In the genomic region with DNA sequence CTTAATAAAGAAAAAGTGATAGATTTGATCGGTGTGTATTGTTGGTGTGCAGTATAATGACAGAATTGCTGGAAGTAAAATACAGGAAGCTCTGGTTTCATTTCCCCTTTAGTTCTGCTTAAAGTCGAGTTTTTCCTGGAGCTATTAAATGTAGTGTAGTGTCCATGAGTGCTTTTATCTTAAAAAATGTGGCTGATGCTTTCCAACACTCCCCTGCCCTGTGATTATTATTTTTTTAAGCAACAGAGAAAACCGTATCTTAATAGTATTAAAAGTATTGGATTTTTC, we compare ENCODE assay signal across 1 cellular context.
TF ChIP-seq lines count a peak whose summit lies in the region.

No MANE protein-coding gene starts in this region.

TF ChIP-seq in H1, 55 proteins besides CTCF, POLR2A, EP300 and RAD21 (continued from another document):
- TF ChIP-seq KDM1A (IDR thresholded peaks at IDR 0.05; ENCODE audit: borderline replicate concordance, low read length) (no peak), ATF2 (IDR thresholded peaks at IDR 0.05; ENCODE audit: low read length) (no peak), TAF7 (optimal IDR thresholded peaks at IDR 0.05; ENCODE audit: borderline replicate concordance, low read depth, low read length) (no peak), YY1 (IDR thresholded peaks at IDR 0.05; ENCODE audit: low read depth, low read length) (no peak), CREB1 (IDR thresholded peaks at IDR 0.05) (no peak), NANOG (IDR thresholded peaks at IDR 0.05; ENCODE audit: insufficient read depth, low read depth, low read length, poor library complexity, severe bottlenecking) (no peak), CHD2 (IDR thresholded peaks at IDR 0.05; ENCODE audit: low read length) (no peak), SRF (IDR thresholded peaks at IDR 0.05; ENCODE audit: low read depth, low read length) (no peak), CHD1 (IDR thresholded peaks at IDR 0.05; ENCODE audit: low read depth, low read length) (no peak), SUZ12 (IDR thresholded peaks at IDR 0.05; ENCODE audit: low read length) (no peak), HDAC2 (IDR thresholded peaks at IDR 0.05; ENCODE audit: borderline replicate concordance in 1 of 2, low read depth in 2 of 2, low read length in 2 of 2) (no peak), SP2 (IDR thresholded peaks at IDR 0.05; ENCODE audit: low read length) (no peak), CEBPB (IDR thresholded peaks at IDR 0.05; ENCODE audit: low read depth, low read length) (no peak), EGR1 (IDR thresholded peaks at IDR 0.05; ENCODE audit: borderline replicate concordance, low read depth, low read length) (no peak), MAX (IDR thresholded peaks at IDR 0.05) (no peak)
- TF ChIP-seq, protein P1, sequence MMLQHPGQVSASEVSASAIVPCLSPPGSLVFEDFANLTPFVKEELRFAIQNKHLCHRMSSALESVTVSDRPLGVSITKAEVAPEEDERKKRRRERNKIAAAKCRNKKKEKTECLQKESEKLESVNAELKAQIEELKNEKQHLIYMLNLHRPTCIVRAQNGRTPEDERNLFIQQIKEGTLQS (IDR thresholded peaks at IDR 0.05; ENCODE audit: insufficient read depth, low read depth, low read length): no peak
- TF ChIP-seq, protein P2, sequence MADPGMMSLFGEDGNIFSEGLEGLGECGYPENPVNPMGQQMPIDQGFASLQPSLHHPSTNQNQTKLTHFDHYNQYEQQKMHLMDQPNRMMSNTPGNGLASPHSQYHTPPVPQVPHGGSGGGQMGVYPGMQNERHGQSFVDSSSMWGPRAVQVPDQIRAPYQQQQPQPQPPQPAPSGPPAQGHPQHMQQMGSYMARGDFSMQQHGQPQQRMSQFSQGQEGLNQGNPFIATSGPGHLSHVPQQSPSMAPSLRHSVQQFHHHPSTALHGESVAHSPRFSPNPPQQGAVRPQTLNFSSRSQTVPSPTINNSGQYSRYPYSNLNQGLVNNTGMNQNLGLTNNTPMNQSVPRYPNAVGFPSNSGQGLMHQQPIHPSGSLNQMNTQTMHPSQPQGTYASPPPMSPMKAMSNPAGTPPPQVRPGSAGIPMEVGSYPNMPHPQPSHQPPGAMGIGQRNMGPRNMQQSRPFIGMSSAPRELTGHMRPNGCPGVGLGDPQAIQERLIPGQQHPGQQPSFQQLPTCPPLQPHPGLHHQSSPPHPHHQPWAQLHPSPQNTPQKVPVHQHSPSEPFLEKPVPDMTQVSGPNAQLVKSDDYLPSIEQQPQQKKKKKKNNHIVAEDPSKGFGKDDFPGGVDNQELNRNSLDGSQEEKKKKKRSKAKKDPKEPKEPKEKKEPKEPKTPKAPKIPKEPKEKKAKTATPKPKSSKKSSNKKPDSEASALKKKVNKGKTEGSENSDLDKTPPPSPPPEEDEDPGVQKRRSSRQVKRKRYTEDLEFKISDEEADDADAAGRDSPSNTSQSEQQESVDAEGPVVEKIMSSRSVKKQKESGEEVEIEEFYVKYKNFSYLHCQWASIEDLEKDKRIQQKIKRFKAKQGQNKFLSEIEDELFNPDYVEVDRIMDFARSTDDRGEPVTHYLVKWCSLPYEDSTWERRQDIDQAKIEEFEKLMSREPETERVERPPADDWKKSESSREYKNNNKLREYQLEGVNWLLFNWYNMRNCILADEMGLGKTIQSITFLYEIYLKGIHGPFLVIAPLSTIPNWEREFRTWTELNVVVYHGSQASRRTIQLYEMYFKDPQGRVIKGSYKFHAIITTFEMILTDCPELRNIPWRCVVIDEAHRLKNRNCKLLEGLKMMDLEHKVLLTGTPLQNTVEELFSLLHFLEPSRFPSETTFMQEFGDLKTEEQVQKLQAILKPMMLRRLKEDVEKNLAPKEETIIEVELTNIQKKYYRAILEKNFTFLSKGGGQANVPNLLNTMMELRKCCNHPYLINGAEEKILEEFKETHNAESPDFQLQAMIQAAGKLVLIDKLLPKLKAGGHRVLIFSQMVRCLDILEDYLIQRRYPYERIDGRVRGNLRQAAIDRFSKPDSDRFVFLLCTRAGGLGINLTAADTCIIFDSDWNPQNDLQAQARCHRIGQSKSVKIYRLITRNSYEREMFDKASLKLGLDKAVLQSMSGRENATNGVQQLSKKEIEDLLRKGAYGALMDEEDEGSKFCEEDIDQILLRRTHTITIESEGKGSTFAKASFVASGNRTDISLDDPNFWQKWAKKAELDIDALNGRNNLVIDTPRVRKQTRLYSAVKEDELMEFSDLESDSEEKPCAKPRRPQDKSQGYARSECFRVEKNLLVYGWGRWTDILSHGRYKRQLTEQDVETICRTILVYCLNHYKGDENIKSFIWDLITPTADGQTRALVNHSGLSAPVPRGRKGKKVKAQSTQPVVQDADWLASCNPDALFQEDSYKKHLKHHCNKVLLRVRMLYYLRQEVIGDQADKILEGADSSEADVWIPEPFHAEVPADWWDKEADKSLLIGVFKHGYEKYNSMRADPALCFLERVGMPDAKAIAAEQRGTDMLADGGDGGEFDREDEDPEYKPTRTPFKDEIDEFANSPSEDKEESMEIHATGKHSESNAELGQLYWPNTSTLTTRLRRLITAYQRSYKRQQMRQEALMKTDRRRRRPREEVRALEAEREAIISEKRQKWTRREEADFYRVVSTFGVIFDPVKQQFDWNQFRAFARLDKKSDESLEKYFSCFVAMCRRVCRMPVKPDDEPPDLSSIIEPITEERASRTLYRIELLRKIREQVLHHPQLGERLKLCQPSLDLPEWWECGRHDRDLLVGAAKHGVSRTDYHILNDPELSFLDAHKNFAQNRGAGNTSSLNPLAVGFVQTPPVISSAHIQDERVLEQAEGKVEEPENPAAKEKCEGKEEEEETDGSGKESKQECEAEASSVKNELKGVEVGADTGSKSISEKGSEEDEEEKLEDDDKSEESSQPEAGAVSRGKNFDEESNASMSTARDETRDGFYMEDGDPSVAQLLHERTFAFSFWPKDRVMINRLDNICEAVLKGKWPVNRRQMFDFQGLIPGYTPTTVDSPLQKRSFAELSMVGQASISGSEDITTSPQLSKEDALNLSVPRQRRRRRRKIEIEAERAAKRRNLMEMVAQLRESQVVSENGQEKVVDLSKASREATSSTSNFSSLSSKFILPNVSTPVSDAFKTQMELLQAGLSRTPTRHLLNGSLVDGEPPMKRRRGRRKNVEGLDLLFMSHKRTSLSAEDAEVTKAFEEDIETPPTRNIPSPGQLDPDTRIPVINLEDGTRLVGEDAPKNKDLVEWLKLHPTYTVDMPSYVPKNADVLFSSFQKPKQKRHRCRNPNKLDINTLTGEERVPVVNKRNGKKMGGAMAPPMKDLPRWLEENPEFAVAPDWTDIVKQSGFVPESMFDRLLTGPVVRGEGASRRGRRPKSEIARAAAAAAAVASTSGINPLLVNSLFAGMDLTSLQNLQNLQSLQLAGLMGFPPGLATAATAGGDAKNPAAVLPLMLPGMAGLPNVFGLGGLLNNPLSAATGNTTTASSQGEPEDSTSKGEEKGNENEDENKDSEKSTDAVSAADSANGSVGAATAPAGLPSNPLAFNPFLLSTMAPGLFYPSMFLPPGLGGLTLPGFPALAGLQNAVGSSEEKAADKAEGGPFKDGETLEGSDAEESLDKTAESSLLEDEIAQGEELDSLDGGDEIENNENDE (IDR thresholded peaks at IDR 0.05; ENCODE audit: insufficient replicate concordance, low read length): no peak
- TF ChIP-seq, protein P3, sequence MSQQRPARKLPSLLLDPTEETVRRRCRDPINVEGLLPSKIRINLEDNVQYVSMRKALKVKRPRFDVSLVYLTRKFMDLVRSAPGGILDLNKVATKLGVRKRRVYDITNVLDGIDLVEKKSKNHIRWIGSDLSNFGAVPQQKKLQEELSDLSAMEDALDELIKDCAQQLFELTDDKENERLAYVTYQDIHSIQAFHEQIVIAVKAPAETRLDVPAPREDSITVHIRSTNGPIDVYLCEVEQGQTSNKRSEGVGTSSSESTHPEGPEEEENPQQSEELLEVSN (IDR thresholded peaks at IDR 0.05): no peak
